4 cellular contexts compared by ENCODE assay signal in the genomic region with DNA sequence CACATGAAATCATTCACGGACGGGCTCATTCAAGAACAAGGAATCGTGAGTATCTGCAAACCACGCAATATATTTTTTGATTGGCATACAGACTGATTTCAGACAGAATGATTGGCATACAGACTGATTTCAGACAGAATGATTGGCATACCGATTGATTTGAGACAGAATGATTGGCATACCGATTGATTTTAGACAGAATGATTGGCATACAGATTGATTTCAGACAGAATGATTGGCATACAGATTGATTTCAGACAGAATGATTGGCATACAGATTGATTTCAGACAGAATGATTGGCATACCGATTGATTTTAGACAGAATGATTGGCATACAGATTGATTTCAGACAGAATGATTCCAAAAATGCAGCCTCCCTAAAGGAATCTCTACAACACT. TPM values are rescaled to one million over a fixed set of nuclear protein-coding genes. Genes with fewer than 3 reads are reported as not detected.
"Had no signal": no experiment of that assay in that cellular context is flagged by ENCODE, and none has a peak within 500 bp of the region (broad histone marks: within the 10 kb centered on the region; RNA-seq: fewer than 3 reads in every experiment).

No MANE protein-coding gene starts in this region.

RNA-seq across cellular contexts. Expression of gene VIPR2, which starts 12.0 kb away (rescaled TPM):
- total RNA-seq: activated B cell treated with CpG ODN at 0.5 μM for 24 hours; activated CD4-positive, alpha-beta T cell treated with anti-CD3 and anti-CD28 coated beads, Interleukin-2, amount 10 ng/mL, durations not matched to agents 7 days and 5 days; activated CD8-positive, alpha-beta T cell treated with anti-CD3 and anti-CD28 coated beads, Interleukin-2, amount 10 ng/mL, durations not matched to agents 7 days and 5 days; T-helper 17 cell had no signal
